In genomic region chr19:1606138-1606651, GRCh38 we compare ENCODE assay signal across 6 cellular contexts. TPM values are rescaled to one million over a fixed set of nuclear protein-coding genes. Genes with fewer than 3 reads are reported as not detected.
DNase-seq lines count a peak whose midpoint lies in the region; TF ChIP-seq lines count a peak whose summit lies in the region.

No MANE protein-coding gene starts in this region.

- intact Hi-C loops in adrenal gland (cut with DNase I) = loop anchor here (5.0 kb wide), 1 partner anchor 46 kb away; the partner anchor contains the start of gene TCF3 (in 2 of the 2)

- H3K9me3 ChIP-seq in adrenal gland (replicated peaks in 1 of 3) (no peaks in the 10 kb centered on the region), muscle layer of duodenum (ENCODE audit: control insufficient read depth in 1 of 2, low read length in 2 of 2) (no peaks in the 10 kb centered on the region)

- DNase-seq in GM12864 (ENCODE audit: low read depth) = no peak
- peak in 1 of 7 donors; percentile 58 for DNase-seq in adrenal gland
- DNase-seq in NCI-H1694 (lab: John Stamatoyannopoulos, UW) = no peak
- DNase-seq in NCI-H2081 treated with DMSO at 0.1 percent for 48 hours (lab: John Stamatoyannopoulos, UW) = no peak
- DNase-seq in GM03348 (ENCODE audit: low spot score) = no peak

- no peak for TF ChIP-seq POLR2A in adrenal gland (IDR thresholded peaks at IDR 0.05)

- 9 to 20% (median 15%) methylated on average over 9 to 16 of the region's 16 CpGs for WGBS in adrenal gland, 4 donors

- H3K4me1 ChIP-seq in adrenal gland (replicated peaks in 1 of 2) = peaks cover 19 to 28% of the 10 kb centered on the region in 2 donors
- peaks cover 5 to 26% of the 10 kb centered on the region in 2 donors for H3K4me1 ChIP-seq in muscle layer of duodenum (ENCODE audit: control insufficient read depth in 1 of 2, insufficient read depth in 2 of 2, low read length in 2 of 2)

- H3K27me3 ChIP-seq in adrenal gland (no peaks in the 10 kb centered on the region), muscle layer of duodenum (ENCODE audit: low read depth, low read length) (no peaks in the 10 kb centered on the region)

- TF ChIP-seq CTCF in GM12864 (IDR thresholded peaks at IDR 0.05; ENCODE audit: low read depth, low read length, missing control alignments) (no peak), adrenal gland (IDR thresholded peaks at IDR 0.05) (no peak)

- H3K27ac ChIP-seq in adrenal gland (peak overlapping the region; percentile 71 to 95 (median 92)), muscle layer of duodenum (ENCODE audit: low read length) (peak overlapping the region; percentile 91)

- H3K4me3 ChIP-seq in GM12864 (ENCODE audit: low read depth, low read length) (peak overlapping the region; percentile 52), adrenal gland (peak overlapping the region in 2 of 4 donors; percentile 79 to 95), muscle layer of duodenum (ENCODE audit: low read depth in 1 of 2, low read length in 2 of 2) (peak overlapping the region; percentile 72 to 95)

- peaks cover 0 to 7% of the 10 kb centered on the region in 2 donors for H3K36me3 ChIP-seq in adrenal gland (replicated peaks in 1 of 2)
- H3K36me3 ChIP-seq in muscle layer of duodenum (ENCODE audit: control insufficient read depth in 1 of 2, insufficient read depth in 2 of 2, low read length in 2 of 2) = peaks cover 0 to 11% of the 10 kb centered on the region in 2 donors

RNA-seq across cellular contexts. Expression of gene UQCR11, which starts 0.9 kb away (rescaled TPM):
- 100 to 1,000 TPM in 5 of 8 donors, 10 to 100 TPM in 3; 47.1 to 336 (median 240) TPM for total RNA-seq in adrenal gland
- 100 to 1,000 TPM in 1 of 3 donors, 10 to 100 TPM in 2; 91.7 to 122 (median 96.9) TPM for polyA plus RNA-seq in adrenal gland

RNA-seq across cellular contexts. Expression of gene MBD3, which starts 13.5 kb away (rescaled TPM):
- 100 to 1,000 TPM in 4 of 8 donors, 10 to 100 TPM in 4; 60.6 to 144 (median 97.2) TPM for total RNA-seq in adrenal gland
- polyA plus RNA-seq in adrenal gland = 100 to 1,000 TPM in 1 of 3 donors, 10 to 100 TPM in 1, 1 to 10 TPM in 1; 3.5 to 221 (median 95.8) TPM

RNA-seq across cellular contexts. Expression of gene MEX3D, which starts 38.1 kb away (rescaled TPM):
- 10 to 100 TPM; 10.6 to 31.6 (median 20.6) TPM for total RNA-seq in adrenal gland
- polyA plus RNA-seq in adrenal gland = 1 to 10 TPM; 1.6 to 2.6 (median 2.1) TPM

RNA-seq across cellular contexts. Expression of gene TCF3, which starts 46.2 kb away (rescaled TPM):
- 10 to 100 TPM; 23.8 to 96.0 (median 44.4) TPM for total RNA-seq in adrenal gland
- polyA plus RNA-seq in adrenal gland = 10 to 100 TPM in 2 of 3 donors, 1 to 10 TPM in 1; 8.5 to 45.1 (median 44.2) TPM
